In the genomic region with DNA sequence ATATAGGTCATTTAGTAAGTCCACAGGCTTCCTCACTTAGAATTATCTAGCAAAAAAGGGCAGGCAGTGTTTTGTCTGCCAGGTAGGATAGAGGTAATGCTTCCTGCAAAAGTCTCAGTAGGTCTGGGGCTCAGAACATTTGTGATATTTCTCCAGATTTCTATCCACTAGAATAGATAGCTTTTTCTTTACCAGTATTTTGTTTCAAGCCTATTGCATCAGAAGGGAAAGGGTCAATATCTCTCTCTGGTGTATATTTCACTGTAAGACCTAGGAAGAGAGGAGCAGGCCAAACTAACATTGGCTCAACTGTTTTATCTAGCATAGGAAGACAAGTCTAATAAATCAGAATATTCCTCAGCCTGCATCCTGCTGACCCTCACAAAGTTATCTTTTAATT, we compare ENCODE assay signal across 2 cellular contexts.
TF ChIP-seq lines count a peak whose summit lies in the region.

No MANE protein-coding gene starts in this region.

TF ChIP-seq in GM23338, 12 proteins besides CTCF, POLR2A, EP300 and RAD21 (continued from another document):
- no peak for TF ChIP-seq ZNF462 (CRISPR knock-in tag; IDR thresholded peaks at IDR 0.05)
- TF ChIP-seq JUNB (IDR thresholded peaks at IDR 0.05; ENCODE audit: unreplicated experiment), result no peak
- no peak for TF ChIP-seq EZH2phosphoT487 (IDR thresholded peaks at IDR 0.05; ENCODE audit: unreplicated experiment)
- no peak for TF ChIP-seq POLR2AphosphoS5 (IDR thresholded peaks at IDR 0.05; ENCODE audit: low read depth)
- TF ChIP-seq CREB1 (CRISPR knock-in tag; IDR thresholded peaks at IDR 0.05; ENCODE audit: low read depth), result no peak
- TF ChIP-seq, protein P1, sequence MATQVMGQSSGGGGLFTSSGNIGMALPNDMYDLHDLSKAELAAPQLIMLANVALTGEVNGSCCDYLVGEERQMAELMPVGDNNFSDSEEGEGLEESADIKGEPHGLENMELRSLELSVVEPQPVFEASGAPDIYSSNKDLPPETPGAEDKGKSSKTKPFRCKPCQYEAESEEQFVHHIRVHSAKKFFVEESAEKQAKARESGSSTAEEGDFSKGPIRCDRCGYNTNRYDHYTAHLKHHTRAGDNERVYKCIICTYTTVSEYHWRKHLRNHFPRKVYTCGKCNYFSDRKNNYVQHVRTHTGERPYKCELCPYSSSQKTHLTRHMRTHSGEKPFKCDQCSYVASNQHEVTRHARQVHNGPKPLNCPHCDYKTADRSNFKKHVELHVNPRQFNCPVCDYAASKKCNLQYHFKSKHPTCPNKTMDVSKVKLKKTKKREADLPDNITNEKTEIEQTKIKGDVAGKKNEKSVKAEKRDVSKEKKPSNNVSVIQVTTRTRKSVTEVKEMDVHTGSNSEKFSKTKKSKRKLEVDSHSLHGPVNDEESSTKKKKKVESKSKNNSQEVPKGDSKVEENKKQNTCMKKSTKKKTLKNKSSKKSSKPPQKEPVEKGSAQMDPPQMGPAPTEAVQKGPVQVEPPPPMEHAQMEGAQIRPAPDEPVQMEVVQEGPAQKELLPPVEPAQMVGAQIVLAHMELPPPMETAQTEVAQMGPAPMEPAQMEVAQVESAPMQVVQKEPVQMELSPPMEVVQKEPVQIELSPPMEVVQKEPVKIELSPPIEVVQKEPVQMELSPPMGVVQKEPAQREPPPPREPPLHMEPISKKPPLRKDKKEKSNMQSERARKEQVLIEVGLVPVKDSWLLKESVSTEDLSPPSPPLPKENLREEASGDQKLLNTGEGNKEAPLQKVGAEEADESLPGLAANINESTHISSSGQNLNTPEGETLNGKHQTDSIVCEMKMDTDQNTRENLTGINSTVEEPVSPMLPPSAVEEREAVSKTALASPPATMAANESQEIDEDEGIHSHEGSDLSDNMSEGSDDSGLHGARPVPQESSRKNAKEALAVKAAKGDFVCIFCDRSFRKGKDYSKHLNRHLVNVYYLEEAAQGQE (IDR thresholded peaks at IDR 0.05; ENCODE audit: unreplicated experiment), result no peak
TF ChIP-seq in GM23338: peak in this region for 0.

TF ChIP-seq in H1, 55 proteins besides CTCF, POLR2A, EP300 and RAD21 (continued from another document):
- TF ChIP-seq, protein P2, sequence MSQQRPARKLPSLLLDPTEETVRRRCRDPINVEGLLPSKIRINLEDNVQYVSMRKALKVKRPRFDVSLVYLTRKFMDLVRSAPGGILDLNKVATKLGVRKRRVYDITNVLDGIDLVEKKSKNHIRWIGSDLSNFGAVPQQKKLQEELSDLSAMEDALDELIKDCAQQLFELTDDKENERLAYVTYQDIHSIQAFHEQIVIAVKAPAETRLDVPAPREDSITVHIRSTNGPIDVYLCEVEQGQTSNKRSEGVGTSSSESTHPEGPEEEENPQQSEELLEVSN (IDR thresholded peaks at IDR 0.05), result no peak
- TF ChIP-seq ASH2L (IDR thresholded peaks at IDR 0.05; ENCODE audit: low read length) (no peak), NRF1 (IDR thresholded peaks at IDR 0.05; ENCODE audit: low read depth, low read length) (no peak)
- TF ChIP-seq, protein P3, sequence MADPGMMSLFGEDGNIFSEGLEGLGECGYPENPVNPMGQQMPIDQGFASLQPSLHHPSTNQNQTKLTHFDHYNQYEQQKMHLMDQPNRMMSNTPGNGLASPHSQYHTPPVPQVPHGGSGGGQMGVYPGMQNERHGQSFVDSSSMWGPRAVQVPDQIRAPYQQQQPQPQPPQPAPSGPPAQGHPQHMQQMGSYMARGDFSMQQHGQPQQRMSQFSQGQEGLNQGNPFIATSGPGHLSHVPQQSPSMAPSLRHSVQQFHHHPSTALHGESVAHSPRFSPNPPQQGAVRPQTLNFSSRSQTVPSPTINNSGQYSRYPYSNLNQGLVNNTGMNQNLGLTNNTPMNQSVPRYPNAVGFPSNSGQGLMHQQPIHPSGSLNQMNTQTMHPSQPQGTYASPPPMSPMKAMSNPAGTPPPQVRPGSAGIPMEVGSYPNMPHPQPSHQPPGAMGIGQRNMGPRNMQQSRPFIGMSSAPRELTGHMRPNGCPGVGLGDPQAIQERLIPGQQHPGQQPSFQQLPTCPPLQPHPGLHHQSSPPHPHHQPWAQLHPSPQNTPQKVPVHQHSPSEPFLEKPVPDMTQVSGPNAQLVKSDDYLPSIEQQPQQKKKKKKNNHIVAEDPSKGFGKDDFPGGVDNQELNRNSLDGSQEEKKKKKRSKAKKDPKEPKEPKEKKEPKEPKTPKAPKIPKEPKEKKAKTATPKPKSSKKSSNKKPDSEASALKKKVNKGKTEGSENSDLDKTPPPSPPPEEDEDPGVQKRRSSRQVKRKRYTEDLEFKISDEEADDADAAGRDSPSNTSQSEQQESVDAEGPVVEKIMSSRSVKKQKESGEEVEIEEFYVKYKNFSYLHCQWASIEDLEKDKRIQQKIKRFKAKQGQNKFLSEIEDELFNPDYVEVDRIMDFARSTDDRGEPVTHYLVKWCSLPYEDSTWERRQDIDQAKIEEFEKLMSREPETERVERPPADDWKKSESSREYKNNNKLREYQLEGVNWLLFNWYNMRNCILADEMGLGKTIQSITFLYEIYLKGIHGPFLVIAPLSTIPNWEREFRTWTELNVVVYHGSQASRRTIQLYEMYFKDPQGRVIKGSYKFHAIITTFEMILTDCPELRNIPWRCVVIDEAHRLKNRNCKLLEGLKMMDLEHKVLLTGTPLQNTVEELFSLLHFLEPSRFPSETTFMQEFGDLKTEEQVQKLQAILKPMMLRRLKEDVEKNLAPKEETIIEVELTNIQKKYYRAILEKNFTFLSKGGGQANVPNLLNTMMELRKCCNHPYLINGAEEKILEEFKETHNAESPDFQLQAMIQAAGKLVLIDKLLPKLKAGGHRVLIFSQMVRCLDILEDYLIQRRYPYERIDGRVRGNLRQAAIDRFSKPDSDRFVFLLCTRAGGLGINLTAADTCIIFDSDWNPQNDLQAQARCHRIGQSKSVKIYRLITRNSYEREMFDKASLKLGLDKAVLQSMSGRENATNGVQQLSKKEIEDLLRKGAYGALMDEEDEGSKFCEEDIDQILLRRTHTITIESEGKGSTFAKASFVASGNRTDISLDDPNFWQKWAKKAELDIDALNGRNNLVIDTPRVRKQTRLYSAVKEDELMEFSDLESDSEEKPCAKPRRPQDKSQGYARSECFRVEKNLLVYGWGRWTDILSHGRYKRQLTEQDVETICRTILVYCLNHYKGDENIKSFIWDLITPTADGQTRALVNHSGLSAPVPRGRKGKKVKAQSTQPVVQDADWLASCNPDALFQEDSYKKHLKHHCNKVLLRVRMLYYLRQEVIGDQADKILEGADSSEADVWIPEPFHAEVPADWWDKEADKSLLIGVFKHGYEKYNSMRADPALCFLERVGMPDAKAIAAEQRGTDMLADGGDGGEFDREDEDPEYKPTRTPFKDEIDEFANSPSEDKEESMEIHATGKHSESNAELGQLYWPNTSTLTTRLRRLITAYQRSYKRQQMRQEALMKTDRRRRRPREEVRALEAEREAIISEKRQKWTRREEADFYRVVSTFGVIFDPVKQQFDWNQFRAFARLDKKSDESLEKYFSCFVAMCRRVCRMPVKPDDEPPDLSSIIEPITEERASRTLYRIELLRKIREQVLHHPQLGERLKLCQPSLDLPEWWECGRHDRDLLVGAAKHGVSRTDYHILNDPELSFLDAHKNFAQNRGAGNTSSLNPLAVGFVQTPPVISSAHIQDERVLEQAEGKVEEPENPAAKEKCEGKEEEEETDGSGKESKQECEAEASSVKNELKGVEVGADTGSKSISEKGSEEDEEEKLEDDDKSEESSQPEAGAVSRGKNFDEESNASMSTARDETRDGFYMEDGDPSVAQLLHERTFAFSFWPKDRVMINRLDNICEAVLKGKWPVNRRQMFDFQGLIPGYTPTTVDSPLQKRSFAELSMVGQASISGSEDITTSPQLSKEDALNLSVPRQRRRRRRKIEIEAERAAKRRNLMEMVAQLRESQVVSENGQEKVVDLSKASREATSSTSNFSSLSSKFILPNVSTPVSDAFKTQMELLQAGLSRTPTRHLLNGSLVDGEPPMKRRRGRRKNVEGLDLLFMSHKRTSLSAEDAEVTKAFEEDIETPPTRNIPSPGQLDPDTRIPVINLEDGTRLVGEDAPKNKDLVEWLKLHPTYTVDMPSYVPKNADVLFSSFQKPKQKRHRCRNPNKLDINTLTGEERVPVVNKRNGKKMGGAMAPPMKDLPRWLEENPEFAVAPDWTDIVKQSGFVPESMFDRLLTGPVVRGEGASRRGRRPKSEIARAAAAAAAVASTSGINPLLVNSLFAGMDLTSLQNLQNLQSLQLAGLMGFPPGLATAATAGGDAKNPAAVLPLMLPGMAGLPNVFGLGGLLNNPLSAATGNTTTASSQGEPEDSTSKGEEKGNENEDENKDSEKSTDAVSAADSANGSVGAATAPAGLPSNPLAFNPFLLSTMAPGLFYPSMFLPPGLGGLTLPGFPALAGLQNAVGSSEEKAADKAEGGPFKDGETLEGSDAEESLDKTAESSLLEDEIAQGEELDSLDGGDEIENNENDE (IDR thresholded peaks at IDR 0.05; ENCODE audit: insufficient replicate concordance, low read length), result no peak
- TF ChIP-seq, protein P4, sequence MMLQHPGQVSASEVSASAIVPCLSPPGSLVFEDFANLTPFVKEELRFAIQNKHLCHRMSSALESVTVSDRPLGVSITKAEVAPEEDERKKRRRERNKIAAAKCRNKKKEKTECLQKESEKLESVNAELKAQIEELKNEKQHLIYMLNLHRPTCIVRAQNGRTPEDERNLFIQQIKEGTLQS (IDR thresholded peaks at IDR 0.05; ENCODE audit: insufficient read depth, low read depth, low read length), result no peak
